In the genomic region with DNA sequence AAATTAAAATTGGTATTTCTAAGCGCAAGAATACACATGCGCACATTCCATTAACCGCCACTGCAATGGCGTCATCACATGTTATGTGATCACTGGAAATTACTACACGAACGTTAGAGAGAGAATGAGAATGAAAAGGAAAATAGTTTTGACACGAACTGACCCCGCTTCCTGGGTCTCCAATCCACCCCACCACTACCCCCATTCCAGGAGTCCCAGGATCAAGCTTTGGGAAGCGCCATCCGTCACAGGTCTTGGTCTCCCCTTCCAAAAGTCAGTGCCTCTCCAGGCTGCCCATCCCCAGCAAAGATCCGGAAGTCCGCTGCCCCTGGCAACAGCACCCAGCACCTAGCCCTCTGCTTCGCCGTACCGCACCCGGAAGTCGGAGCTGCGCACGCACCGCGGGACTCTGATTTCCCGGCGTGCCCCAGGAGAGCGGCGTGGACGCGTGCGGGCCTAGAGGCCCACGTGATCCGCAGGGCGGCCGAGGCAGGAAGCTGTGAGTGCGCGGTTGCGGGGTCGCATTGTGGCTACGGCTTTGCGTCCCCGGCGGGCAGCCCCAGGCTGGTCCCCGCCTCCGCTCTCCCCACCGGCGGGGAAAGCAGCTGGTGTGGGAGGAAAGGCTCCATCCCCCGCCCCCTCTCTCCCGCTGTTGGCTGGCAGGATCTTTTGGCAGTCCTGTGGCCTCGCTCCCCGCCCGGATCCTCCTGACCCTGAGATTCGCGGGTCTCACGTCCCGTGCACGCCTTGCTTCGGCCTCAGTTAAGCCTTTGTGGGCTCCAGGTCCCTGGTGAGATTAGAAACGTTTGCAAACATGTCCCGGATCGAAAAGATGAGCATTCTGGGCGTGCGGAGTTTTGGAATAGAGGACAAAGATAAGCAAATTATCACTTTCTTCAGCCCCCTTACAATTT, we compare ENCODE assay signal across 1 cellular context.
A peak's percentile ranks its signal among the peaks of the same experiment; 100 is the strongest.
TF ChIP-seq lines count a peak whose summit lies in the region.

Gene RAD50, plus strand, starts transcription at position 467 of the 914 bp plus-strand sequence. Its CDS starts 348 bp downstream, at position 815.

TF ChIP-seq in GM12878, 131 proteins besides CTCF, POLR2A, EP300 and RAD21 (continued from another document and continues in another):
- TF ChIP-seq, protein P1, sequence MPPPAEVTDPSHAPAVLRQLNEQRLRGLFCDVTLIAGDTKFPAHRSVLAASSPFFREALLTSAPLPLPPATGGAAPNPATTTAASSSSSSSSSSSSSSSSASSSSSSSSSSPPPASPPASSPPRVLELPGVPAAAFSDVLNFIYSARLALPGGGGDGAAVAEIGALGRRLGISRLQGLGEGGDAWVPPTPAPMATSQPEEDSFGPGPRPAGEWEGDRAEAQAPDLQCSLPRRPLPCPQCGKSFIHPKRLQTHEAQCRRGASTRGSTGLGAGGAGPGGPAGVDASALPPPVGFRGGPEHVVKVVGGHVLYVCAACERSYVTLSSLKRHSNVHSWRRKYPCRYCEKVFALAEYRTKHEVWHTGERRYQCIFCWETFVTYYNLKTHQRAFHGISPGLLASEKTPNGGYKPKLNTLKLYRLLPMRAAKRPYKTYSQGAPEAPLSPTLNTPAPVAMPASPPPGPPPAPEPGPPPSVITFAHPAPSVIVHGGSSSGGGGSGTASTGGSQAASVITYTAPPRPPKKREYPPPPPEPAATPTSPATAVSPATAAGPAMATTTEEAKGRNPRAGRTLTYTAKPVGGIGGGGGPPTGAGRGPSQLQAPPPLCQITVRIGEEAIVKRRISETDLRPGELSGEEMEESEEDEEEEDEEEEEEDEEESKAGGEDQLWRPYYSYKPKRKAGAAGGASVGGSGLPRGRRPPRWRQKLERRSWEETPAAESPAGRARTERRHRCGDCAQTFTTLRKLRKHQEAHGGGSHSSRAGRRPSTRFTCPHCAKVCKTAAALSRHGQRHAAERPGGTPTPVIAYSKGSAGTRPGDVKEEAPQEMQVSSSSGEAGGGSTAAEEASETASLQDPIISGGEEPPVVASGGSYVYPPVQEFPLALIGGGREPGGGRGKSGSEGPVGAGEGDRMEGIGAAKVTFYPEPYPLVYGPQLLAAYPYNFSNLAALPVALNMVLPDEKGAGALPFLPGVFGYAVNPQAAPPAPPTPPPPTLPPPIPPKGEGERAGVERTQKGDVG (CRISPR knock-in tag; IDR thresholded peaks at IDR 0.05): no peak
- peak; percentile 81 for TF ChIP-seq IRF5 (IDR thresholded peaks at IDR 0.05; ENCODE audit: borderline replicate concordance)
- peak; percentile 95 to 98 for TF ChIP-seq BHLHE40 (IDR thresholded peaks at IDR 0.05; ENCODE audit: borderline replicate concordance in 1 of 2, low read depth in 2 of 2, low read length in 1 of 2)
- TF ChIP-seq ZBED1 (IDR thresholded peaks at IDR 0.05; ENCODE audit: borderline replicate concordance): peak; percentile 15; the same call in 1 of the 2 replicates
- no peak for TF ChIP-seq NR2C1 (IDR thresholded peaks at IDR 0.05)
- TF ChIP-seq IKZF2 (IDR thresholded peaks at IDR 0.05): peak; percentile 78 to 80
- TF ChIP-seq ZSCAN29 (IDR thresholded peaks at IDR 0.05): no peak
- no peak for TF ChIP-seq HDAC6 (IDR thresholded peaks at IDR 0.05; ENCODE audit: unreplicated experiment)
- peak; percentile 82; the same call in 1 of the 2 replicates for TF ChIP-seq POLR2AphosphoS2 (IDR thresholded peaks at IDR 0.05; ENCODE audit: low read depth, low read length)
- TF ChIP-seq ELK1 (IDR thresholded peaks at IDR 0.05; ENCODE audit: low read depth, low read length): peak; percentile 95
- TF ChIP-seq ETV6 (conservative IDR thresholded peaks at IDR 0.05 in 1 of 2, IDR thresholded peaks at IDR 0.05 in 1 of 2; ENCODE audit: borderline replicate concordance in 1 of 2, low read depth in 1 of 2): peak in 1 of 2 experiments; percentile 59; a peak in 1 of 4 replicates
- TF ChIP-seq EGR1 (IDR thresholded peaks at IDR 0.05; ENCODE audit: borderline replicate concordance in 1 of 2, low read depth in 2 of 2, low read length in 2 of 2): peak; percentile 27 to 31; a peak in 2 of 3 replicates
- TF ChIP-seq CREM (IDR thresholded peaks at IDR 0.05; ENCODE audit: low read depth): peak; percentile 42; the same call in 1 of the 2 replicates
- TF ChIP-seq, protein P2, sequence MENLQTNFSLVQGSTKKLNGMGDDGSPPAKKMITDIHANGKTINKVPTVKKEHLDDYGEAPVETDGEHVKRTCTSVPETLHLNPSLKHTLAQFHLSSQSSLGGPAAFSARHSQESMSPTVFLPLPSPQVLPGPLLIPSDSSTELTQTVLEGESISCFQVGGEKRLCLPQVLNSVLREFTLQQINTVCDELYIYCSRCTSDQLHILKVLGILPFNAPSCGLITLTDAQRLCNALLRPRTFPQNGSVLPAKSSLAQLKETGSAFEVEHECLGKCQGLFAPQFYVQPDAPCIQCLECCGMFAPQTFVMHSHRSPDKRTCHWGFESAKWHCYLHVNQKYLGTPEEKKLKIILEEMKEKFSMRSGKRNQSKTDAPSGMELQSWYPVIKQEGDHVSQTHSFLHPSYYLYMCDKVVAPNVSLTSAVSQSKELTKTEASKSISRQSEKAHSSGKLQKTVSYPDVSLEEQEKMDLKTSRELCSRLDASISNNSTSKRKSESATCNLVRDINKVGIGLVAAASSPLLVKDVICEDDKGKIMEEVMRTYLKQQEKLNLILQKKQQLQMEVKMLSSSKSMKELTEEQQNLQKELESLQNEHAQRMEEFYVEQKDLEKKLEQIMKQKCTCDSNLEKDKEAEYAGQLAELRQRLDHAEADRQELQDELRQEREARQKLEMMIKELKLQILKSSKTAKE (IDR thresholded peaks at IDR 0.05; ENCODE audit: low read depth, poor library complexity, severe bottlenecking): no peak
- TF ChIP-seq, protein P3, sequence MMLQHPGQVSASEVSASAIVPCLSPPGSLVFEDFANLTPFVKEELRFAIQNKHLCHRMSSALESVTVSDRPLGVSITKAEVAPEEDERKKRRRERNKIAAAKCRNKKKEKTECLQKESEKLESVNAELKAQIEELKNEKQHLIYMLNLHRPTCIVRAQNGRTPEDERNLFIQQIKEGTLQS (IDR thresholded peaks at IDR 0.05; ENCODE audit: borderline replicate concordance, extremely low read depth, low read depth, low read length): peak; percentile 82; the same call in 1 of the 2 replicates
- TF ChIP-seq BACH1 (IDR thresholded peaks at IDR 0.05; ENCODE audit: borderline replicate concordance): peak; percentile 80
- TF ChIP-seq IRF3 (IDR thresholded peaks at IDR 0.05): no peak
- TF ChIP-seq, protein P4, sequence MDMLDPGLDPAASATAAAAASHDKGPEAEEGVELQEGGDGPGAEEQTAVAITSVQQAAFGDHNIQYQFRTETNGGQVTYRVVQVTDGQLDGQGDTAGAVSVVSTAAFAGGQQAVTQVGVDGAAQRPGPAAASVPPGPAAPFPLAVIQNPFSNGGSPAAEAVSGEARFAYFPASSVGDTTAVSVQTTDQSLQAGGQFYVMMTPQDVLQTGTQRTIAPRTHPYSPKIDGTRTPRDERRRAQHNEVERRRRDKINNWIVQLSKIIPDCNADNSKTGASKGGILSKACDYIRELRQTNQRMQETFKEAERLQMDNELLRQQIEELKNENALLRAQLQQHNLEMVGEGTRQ (IDR thresholded peaks at IDR 0.05; ENCODE audit: borderline replicate concordance, low read depth, low read length): peak; percentile 90
- TF ChIP-seq, protein P5, sequence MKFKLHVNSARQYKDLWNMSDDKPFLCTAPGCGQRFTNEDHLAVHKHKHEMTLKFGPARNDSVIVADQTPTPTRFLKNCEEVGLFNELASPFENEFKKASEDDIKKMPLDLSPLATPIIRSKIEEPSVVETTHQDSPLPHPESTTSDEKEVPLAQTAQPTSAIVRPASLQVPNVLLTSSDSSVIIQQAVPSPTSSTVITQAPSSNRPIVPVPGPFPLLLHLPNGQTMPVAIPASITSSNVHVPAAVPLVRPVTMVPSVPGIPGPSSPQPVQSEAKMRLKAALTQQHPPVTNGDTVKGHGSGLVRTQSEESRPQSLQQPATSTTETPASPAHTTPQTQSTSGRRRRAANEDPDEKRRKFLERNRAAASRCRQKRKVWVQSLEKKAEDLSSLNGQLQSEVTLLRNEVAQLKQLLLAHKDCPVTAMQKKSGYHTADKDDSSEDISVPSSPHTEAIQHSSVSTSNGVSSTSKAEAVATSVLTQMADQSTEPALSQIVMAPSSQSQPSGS (IDR thresholded peaks at IDR 0.05; ENCODE audit: low read length): no peak
- 0 out of 2 replicates have a peak, but pooled peaks have one; percentile 14 for TF ChIP-seq IRF4 (IDR thresholded peaks at IDR 0.05; ENCODE audit: low read depth, low read length)
- TF ChIP-seq E4F1 (IDR thresholded peaks at IDR 0.05; ENCODE audit: borderline replicate concordance, partially characterized antibody): peak; percentile 91
- TF ChIP-seq, protein P6, sequence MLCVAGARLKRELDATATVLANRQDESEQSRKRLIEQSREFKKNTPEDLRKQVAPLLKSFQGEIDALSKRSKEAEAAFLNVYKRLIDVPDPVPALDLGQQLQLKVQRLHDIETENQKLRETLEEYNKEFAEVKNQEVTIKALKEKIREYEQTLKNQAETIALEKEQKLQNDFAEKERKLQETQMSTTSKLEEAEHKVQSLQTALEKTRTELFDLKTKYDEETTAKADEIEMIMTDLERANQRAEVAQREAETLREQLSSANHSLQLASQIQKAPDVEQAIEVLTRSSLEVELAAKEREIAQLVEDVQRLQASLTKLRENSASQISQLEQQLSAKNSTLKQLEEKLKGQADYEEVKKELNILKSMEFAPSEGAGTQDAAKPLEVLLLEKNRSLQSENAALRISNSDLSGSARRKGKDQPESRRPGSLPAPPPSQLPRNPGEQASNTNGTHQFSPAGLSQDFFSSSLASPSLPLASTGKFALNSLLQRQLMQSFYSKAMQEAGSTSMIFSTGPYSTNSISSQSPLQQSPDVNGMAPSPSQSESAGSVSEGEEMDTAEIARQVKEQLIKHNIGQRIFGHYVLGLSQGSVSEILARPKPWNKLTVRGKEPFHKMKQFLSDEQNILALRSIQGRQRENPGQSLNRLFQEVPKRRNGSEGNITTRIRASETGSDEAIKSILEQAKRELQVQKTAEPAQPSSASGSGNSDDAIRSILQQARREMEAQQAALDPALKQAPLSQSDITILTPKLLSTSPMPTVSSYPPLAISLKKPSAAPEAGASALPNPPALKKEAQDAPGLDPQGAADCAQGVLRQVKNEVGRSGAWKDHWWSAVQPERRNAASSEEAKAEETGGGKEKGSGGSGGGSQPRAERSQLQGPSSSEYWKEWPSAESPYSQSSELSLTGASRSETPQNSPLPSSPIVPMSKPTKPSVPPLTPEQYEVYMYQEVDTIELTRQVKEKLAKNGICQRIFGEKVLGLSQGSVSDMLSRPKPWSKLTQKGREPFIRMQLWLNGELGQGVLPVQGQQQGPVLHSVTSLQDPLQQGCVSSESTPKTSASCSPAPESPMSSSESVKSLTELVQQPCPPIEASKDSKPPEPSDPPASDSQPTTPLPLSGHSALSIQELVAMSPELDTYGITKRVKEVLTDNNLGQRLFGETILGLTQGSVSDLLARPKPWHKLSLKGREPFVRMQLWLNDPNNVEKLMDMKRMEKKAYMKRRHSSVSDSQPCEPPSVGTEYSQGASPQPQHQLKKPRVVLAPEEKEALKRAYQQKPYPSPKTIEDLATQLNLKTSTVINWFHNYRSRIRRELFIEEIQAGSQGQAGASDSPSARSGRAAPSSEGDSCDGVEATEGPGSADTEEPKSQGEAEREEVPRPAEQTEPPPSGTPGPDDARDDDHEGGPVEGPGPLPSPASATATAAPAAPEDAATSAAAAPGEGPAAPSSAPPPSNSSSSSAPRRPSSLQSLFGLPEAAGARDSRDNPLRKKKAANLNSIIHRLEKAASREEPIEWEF (IDR thresholded peaks at IDR 0.05; ENCODE audit: insufficient replicate concordance, low read depth, low read length): no peak
